3 cellular contexts compared by ENCODE assay signal in genomic region chr20:20720158-20720557, GRCh38.
TF ChIP-seq lines count a peak whose summit lies in the region.

No MANE protein-coding gene starts in this region.

TF ChIP-seq in A549, 52 proteins besides CTCF, POLR2A, EP300 and RAD21 (continues in another document):
- TF ChIP-seq BCL3 (IDR thresholded peaks at IDR 0.05) (no peak), PHF8 (IDR thresholded peaks at IDR 0.05; ENCODE audit: borderline replicate concordance, low read depth) (no peak), HEYL (CRISPR knock-in tag; IDR thresholded peaks at IDR 0.05) (no peak), RNF2 (IDR thresholded peaks at IDR 0.05; ENCODE audit: borderline replicate concordance, low read depth) (no peak), TFCP2L1 (CRISPR knock-in tag; IDR thresholded peaks at IDR 0.05) (no peak), HES2 (IDR thresholded peaks at IDR 0.05) (no peak), ELK1 (IDR thresholded peaks at IDR 0.05; ENCODE audit: low read depth, low read length) (no peak), REST (IDR thresholded peaks at IDR 0.05) (no peak), CHD2 (IDR thresholded peaks at IDR 0.05; ENCODE audit: low read length, partially characterized antibody) (no peak), HOXB5 (CRISPR knock-in tag; IDR thresholded peaks at IDR 0.05) (no peak), JUNB (IDR thresholded peaks at IDR 0.05) (no peak), CBX8 (IDR thresholded peaks at IDR 0.05) (no peak), BHLHE40 (IDR thresholded peaks at IDR 0.05; ENCODE audit: low read depth, low read length) (no peak), ESRRA (IDR thresholded peaks at IDR 0.05; ENCODE audit: borderline replicate concordance, low read length) (no peak), MAZ (IDR thresholded peaks at IDR 0.05; ENCODE audit: borderline replicate concordance, low read depth, low read length) (no peak), RFX5 (IDR thresholded peaks at IDR 0.05) (no peak), HOXB13 (CRISPR knock-in tag; IDR thresholded peaks at IDR 0.05; ENCODE audit: low read depth) (no peak), FOSB (CRISPR knock-in tag; IDR thresholded peaks at IDR 0.05) (no peak)

TF ChIP-seq in HepG2, 621 proteins besides CTCF, POLR2A, EP300 and RAD21:
- TF ChIP-seq LRRFIP1 (CRISPR knock-in tag; conservative IDR thresholded peaks at IDR 0.05) (no peak), ZNF772 (CRISPR knock-in tag; IDR thresholded peaks at IDR 0.05) (no peak), HNF1A (IDR thresholded peaks at IDR 0.05; ENCODE audit: low read depth) (no peak), HNF1A (CRISPR knock-in tag; IDR thresholded peaks at IDR 0.05; ENCODE audit: borderline replicate concordance) (no peak), ZBTB8A (CRISPR knock-in tag; IDR thresholded peaks at IDR 0.05; ENCODE audit: borderline replicate concordance, low read depth) (no peak), MYC (CRISPR knock-in tag; IDR thresholded peaks at IDR 0.05; ENCODE audit: borderline replicate concordance) (no peak), KAT2B (IDR thresholded peaks at IDR 0.05; ENCODE audit: borderline replicate concordance, low read depth, low read length) (no peak), CHD2 (IDR thresholded peaks at IDR 0.05; ENCODE audit: low read depth, low read length) (no peak), DRAP1 (CRISPR knock-in tag; IDR thresholded peaks at IDR 0.05) (no peak), CHD4 (IDR thresholded peaks at IDR 0.05; ENCODE audit: borderline replicate concordance, low read length) (no peak), SKI (IDR thresholded peaks at IDR 0.05; ENCODE audit: partially characterized antibody) (no peak), TGIF2 (CRISPR knock-in tag; IDR thresholded peaks at IDR 0.05) (no peak), TEF (CRISPR knock-in tag; IDR thresholded peaks at IDR 0.05) (no peak), MYNN (CRISPR knock-in tag; IDR thresholded peaks at IDR 0.05; ENCODE audit: low read depth) (no peak), ZNF713 (CRISPR knock-in tag; IDR thresholded peaks at IDR 0.05) (no peak), SNRNP70 (IDR thresholded peaks at IDR 0.05; ENCODE audit: low read depth, low read length) (no peak)
TF ChIP-seq in HepG2: peak in this region for 0.

TF ChIP-seq in liver, 16 proteins besides CTCF, POLR2A, EP300 and RAD21:
- no peak for TF ChIP-seq ATF3 (IDR thresholded peaks at IDR 0.05)
- peak; percentile 92 for TF ChIP-seq YY1 (IDR thresholded peaks at IDR 0.05)
